In genomic region chr1:157523774-157524501, GRCh38 we compare ENCODE assay signal across 12 cellular contexts. TPM values are rescaled to one million over a fixed set of nuclear protein-coding genes. Genes with fewer than 3 reads are reported as not detected.
A peak's percentile ranks its signal among the peaks of the same experiment; 100 is the strongest.
DNase-seq lines count a peak whose midpoint lies in the region; ATAC-seq, FAIRE-seq and TF ChIP-seq lines count a peak whose summit lies in the region.
"Had no signal": no experiment of that assay in that cellular context is flagged by ENCODE, and none has a peak within 500 bp of the region (broad histone marks: within the 10 kb centered on the region; RNA-seq: fewer than 3 reads in every experiment).

No MANE protein-coding gene starts in this region.

- no peaks in the 10 kb centered on the region for H3K9me3 ChIP-seq in small intestine (ENCODE audit: control insufficient read depth, low read depth)
- H3K9me3 ChIP-seq: neutrophil had no signal

- FAIRE-seq in small intestine (lab: Jason Lieb, UNC), result no peak
- FAIRE-seq: colon had no signal

- no peak for DNase-seq in activated CD4-positive, alpha-beta memory T cell treated with anti-CD3 and anti-CD28 coated beads, Interleukin-2, amount 10 ng/mL, durations not matched to agents 7 days and 5 days
- DNase-seq in germinal center (ENCODE audit: low spot score), result no peak
- no peak for DNase-seq in small intestine
- no peak for DNase-seq in omental fat pad (ENCODE audit: low spot score)
- no peak for DNase-seq in HFFc6
- DNase-seq: kidney glomerular epithelial cell had no signal

- peak overlapping the region in 1 of 2 donors; percentile 57 for H3K27ac ChIP-seq in small intestine (ENCODE audit: low read depth in 1 of 2, low read length in 1 of 2)
- H3K27ac ChIP-seq: neutrophil had no signal

- H3K27me3 ChIP-seq in small intestine (ENCODE audit: control insufficient read depth in 2 of 2, insufficient read depth in 2 of 2, low read length in 2 of 2), result no peaks in the 10 kb centered on the region

- no peaks in the 10 kb centered on the region for H3K36me3 Mint-ChIP-seq in activated CD4-positive, alpha-beta memory T cell treated with anti-CD3 and anti-CD28 coated beads, Interleukin-2, amount 10 ng/mL, durations not matched to agents 7 days and 5 days (ENCODE audit: low read depth)
- no peaks in the 10 kb centered on the region for H3K36me3 Mint-ChIP-seq in HFFc6 (ENCODE audit: low read depth)

- TF ChIP-seq CTCF in omental fat pad (IDR thresholded peaks at IDR 0.05), result no peak
- TF ChIP-seq CTCF in HFFc6 (IDR thresholded peaks at IDR 0.05), result no peak

- H3K27me3 Mint-ChIP-seq in activated CD4-positive, alpha-beta memory T cell treated with anti-CD3 and anti-CD28 coated beads, Interleukin-2, amount 10 ng/mL, durations not matched to agents 7 days and 5 days, result peaks cover 11% of the 10 kb centered on the region
- no peaks in the 10 kb centered on the region for H3K27me3 Mint-ChIP-seq in HFFc6 (ENCODE audit: insufficient read depth)

- peaks cover 0 to 3% of the 10 kb centered on the region in 2 donors for H3K4me1 ChIP-seq in small intestine (ENCODE audit: control insufficient read depth in 2 of 2, insufficient read depth in 1 of 2, low read depth in 1 of 2, low read length in 1 of 2)

- POLR2A ChIA-PET in activated CD4-positive, alpha-beta memory T cell treated with anti-CD3 and anti-CD28 coated beads, Interleukin-2, amount 10 ng/mL, durations not matched to agents 7 days and 5 days (lab: Charles Lee), result no interaction called here

- 69 to 90% (median 79%) methylated on average over 5 of the region's 5 CpGs for WGBS in small intestine, 3 donors

- no peaks in the 10 kb centered on the region for H3K9me3 Mint-ChIP-seq in activated CD4-positive, alpha-beta memory T cell treated with anti-CD3 and anti-CD28 coated beads, Interleukin-2, amount 10 ng/mL, durations not matched to agents 7 days and 5 days
- H3K9me3 Mint-ChIP-seq in HFFc6, result no peaks in the 10 kb centered on the region

- CTCF ChIA-PET in activated CD4-positive, alpha-beta memory T cell treated with anti-CD3 and anti-CD28 coated beads, Interleukin-2, amount 10 ng/mL, durations not matched to agents 7 days and 5 days (lab: Charles Lee), result interaction anchor here (0.6 kb wide), 1 partner anchor 18 kb away, joined by 3 read pairs; no protein-coding TSS in a partner anchor

- H3K36me3 ChIP-seq in small intestine (ENCODE audit: control insufficient read depth in 2 of 2, insufficient read depth in 2 of 2, low read length in 2 of 2), result no peaks in the 10 kb centered on the region
- H3K36me3 ChIP-seq: neutrophil had no signal

- H3K4me1 Mint-ChIP-seq in activated CD4-positive, alpha-beta memory T cell treated with anti-CD3 and anti-CD28 coated beads, Interleukin-2, amount 10 ng/mL, durations not matched to agents 7 days and 5 days, result peaks cover 12% of the 10 kb centered on the region
- H3K4me1 Mint-ChIP-seq in HFFc6 (ENCODE audit: low read depth), result no peaks in the 10 kb centered on the region

- no peak overlapping the region for H3K27ac Mint-ChIP-seq in activated CD4-positive, alpha-beta memory T cell treated with anti-CD3 and anti-CD28 coated beads, Interleukin-2, amount 10 ng/mL, durations not matched to agents 7 days and 5 days
- H3K27ac Mint-ChIP-seq in HFFc6, result no peak overlapping the region

- peak overlapping the region; percentile 5 for H3K4me3 Mint-ChIP-seq in activated CD4-positive, alpha-beta memory T cell treated with anti-CD3 and anti-CD28 coated beads, Interleukin-2, amount 10 ng/mL, durations not matched to agents 7 days and 5 days
- no peak overlapping the region for H3K4me3 Mint-ChIP-seq in HFFc6

- no peak overlapping the region for H3K4me3 ChIP-seq in small intestine (ENCODE audit: low read depth in 1 of 2, low read length in 2 of 2)

- ATAC-seq in GM18858 (IDR thresholded peaks at IDR 0.05; ENCODE audit: unreplicated experiment) (peak; percentile 81), GM21367 (IDR thresholded peaks at IDR 0.05; ENCODE audit: unreplicated experiment) (peak; percentile 65), HG03045 (IDR thresholded peaks at IDR 0.05; ENCODE audit: unreplicated experiment) (peak; percentile 84), omental fat pad (ENCODE audit: low FRiP score) (no peak)

RNA-seq across cellular contexts. Expression of gene FCRL5, which starts 28.4 kb away (rescaled TPM):
- total RNA-seq in activated CD4-positive, alpha-beta memory T cell treated with anti-CD3 and anti-CD28 coated beads, Interleukin-2, amount 10 ng/mL, durations not matched to agents 7 days and 5 days, result not detected
- 1 to 10 TPM in 2 of 3 donors, under 1 TPM in 1; 0.45 to 2.7 (median 1.7) TPM for polyA plus RNA-seq in small intestine
- 1 to 10 TPM in 1 of 4 donors, under 1 TPM in 3; 0.13 to 1.2 (median 0.28) TPM for total RNA-seq in omental fat pad
- total RNA-seq in HFFc6 (2021; fragmentation: NEBNext Ultra II Directional; extraction: Animal tissue kit (Norgen Biotek cat#: 25700)), result not detected
- total RNA-seq: NCI-H460 had no signal
